8 cellular contexts compared by ENCODE assay signal in genomic region chr22:37747090-37747714, GRCh38. TPM values are rescaled to one million over a fixed set of nuclear protein-coding genes. Genes with fewer than 3 reads are reported as not detected.
A peak's percentile ranks its signal among the peaks of the same experiment; 100 is the strongest.
DNase-seq lines count a peak whose midpoint lies in the region; ATAC-seq and TF ChIP-seq lines count a peak whose summit lies in the region.

No MANE protein-coding gene starts in this region.

- peaks cover 64% of the 10 kb centered on the region for H4K20me1 ChIP-seq in smooth muscle cell (ENCODE audit: low read depth)

- H3K4me2 ChIP-seq in smooth muscle cell: peak overlapping the region; percentile 100

- H3F3A ChIP-seq in smooth muscle cell (ENCODE audit: low read depth): peaks cover 30% of the 10 kb centered on the region

- peaks cover 39% of the 10 kb centered on the region for H3K4me1 ChIP-seq in smooth muscle cell (ENCODE audit: low read depth)

- peak overlapping the region; percentile 94 for H3K9ac ChIP-seq in smooth muscle cell (ENCODE audit: low read depth)

- no peak for DNase-seq in activated CD4-positive, alpha-beta T cell treated with anti-CD3 and anti-CD28 coated beads, Interleukin-2, amount 10 ng/mL, durations not matched to agents 7 days and 5 days
- no peak for DNase-seq in activated CD4-positive, alpha-beta T cell treated with anti-CD3 and anti-CD28 coated beads for 1 hour
- no peak for DNase-seq in activated naive CD8-positive, alpha-beta T cell treated with anti-CD3 and anti-CD28 coated beads for 36 hours
- DNase-seq in smooth muscle cell (lab: John Stamatoyannopoulos, UW; ENCODE audit: unreplicated experiment) (no peak), NCI-H2196 (lab: John Stamatoyannopoulos, UW; ENCODE audit: unreplicated experiment) (no peak)
- DNase-seq in stimulated activated CD4-positive, alpha-beta T cell treated with anti-CD3 and anti-CD28 coated beads, Interleukin-4, amount 100 ng/mL, for 4 hours: no peak

- peak overlapping the region; percentile 84 for H3K27ac ChIP-seq in smooth muscle cell (ENCODE audit: low read depth)

- H3K9me3 ChIP-seq in smooth muscle cell (replicated peaks; ENCODE audit: low read depth): no peaks in the 10 kb centered on the region

- H2AFZ ChIP-seq in smooth muscle cell (ENCODE audit: low read depth): no peak overlapping the region

- peaks cover 1% of the 10 kb centered on the region for H3K36me3 Mint-ChIP-seq in activated CD4-positive, alpha-beta T cell treated with anti-CD3 and anti-CD28 coated beads, Interleukin-2, amount 10 ng/mL, durations not matched to agents 7 days and 5 days (ENCODE audit: low read depth)
- peaks cover 5% of the 10 kb centered on the region for H3K36me3 Mint-ChIP-seq in activated naive CD8-positive, alpha-beta T cell treated with anti-CD3 and anti-CD28 coated beads for 36 hours

- H3K4me1 Mint-ChIP-seq in activated CD4-positive, alpha-beta T cell treated with anti-CD3 and anti-CD28 coated beads, Interleukin-2, amount 10 ng/mL, durations not matched to agents 7 days and 5 days: peaks cover 42% of the 10 kb centered on the region
- peaks cover 31% of the 10 kb centered on the region for H3K4me1 Mint-ChIP-seq in activated naive CD8-positive, alpha-beta T cell treated with anti-CD3 and anti-CD28 coated beads for 36 hours

- H3K27ac Mint-ChIP-seq in activated CD4-positive, alpha-beta T cell treated with anti-CD3 and anti-CD28 coated beads, Interleukin-2, amount 10 ng/mL, durations not matched to agents 7 days and 5 days: peak overlapping the region; percentile 92
- peak overlapping the region; percentile 88 for H3K27ac Mint-ChIP-seq in activated naive CD8-positive, alpha-beta T cell treated with anti-CD3 and anti-CD28 coated beads for 36 hours

- peaks cover 48% of the 10 kb centered on the region for H3K79me2 ChIP-seq in smooth muscle cell (ENCODE audit: low read depth)

- ATAC-seq in HG03135 (IDR thresholded peaks at IDR 0.05; ENCODE audit: unreplicated experiment): no peak

- H3K9me3 Mint-ChIP-seq in activated CD4-positive, alpha-beta T cell treated with anti-CD3 and anti-CD28 coated beads, Interleukin-2, amount 10 ng/mL, durations not matched to agents 7 days and 5 days: no peaks in the 10 kb centered on the region
- H3K9me3 Mint-ChIP-seq in activated naive CD8-positive, alpha-beta T cell treated with anti-CD3 and anti-CD28 coated beads for 36 hours: no peaks in the 10 kb centered on the region

- H3K4me3 ChIP-seq in iPS-11a (ENCODE audit: low read depth, low read length) (peak overlapping the region; percentile 72), smooth muscle cell (peak overlapping the region; percentile 97)

- H3K36me3 ChIP-seq in smooth muscle cell (ENCODE audit: low read depth): no peaks in the 10 kb centered on the region

- CTCF ChIA-PET in activated CD4-positive, alpha-beta T cell treated with anti-CD3 and anti-CD28 coated beads, Interleukin-2, amount 10 ng/mL, durations not matched to agents 7 days and 5 days (lab: Charles Lee): interaction anchor here (0.6 to 1.1 kb wide), 3 partner anchors 20 to 140 kb away, joined by 3 to 4 read pairs (median 3); no protein-coding TSS in a partner anchor

- POLR2A ChIA-PET in activated CD4-positive, alpha-beta T cell treated with anti-CD3 and anti-CD28 coated beads, Interleukin-2, amount 10 ng/mL, durations not matched to agents 7 days and 5 days (lab: Charles Lee): interaction anchor here (0.6 kb wide), 1 partner anchor 135 kb away, joined by 3 read pairs; no protein-coding TSS in a partner anchor

- 13% methylated on average over 16 of the region's 16 CpGs for WGBS in smooth muscle cell (ENCODE audit: low lambda C conversion rate)

- no peak for TF ChIP-seq CTCF in smooth muscle cell (IDR thresholded peaks at IDR 0.05; ENCODE audit: borderline replicate concordance, insufficient read depth, poor library complexity, severe bottlenecking)

- peak overlapping the region; percentile 89 for H3K4me3 Mint-ChIP-seq in activated CD4-positive, alpha-beta T cell treated with anti-CD3 and anti-CD28 coated beads, Interleukin-2, amount 10 ng/mL, durations not matched to agents 7 days and 5 days
- peak overlapping the region; percentile 86 for H3K4me3 Mint-ChIP-seq in activated naive CD8-positive, alpha-beta T cell treated with anti-CD3 and anti-CD28 coated beads for 36 hours

- no peaks in the 10 kb centered on the region for H3K27me3 ChIP-seq in smooth muscle cell (ENCODE audit: low read depth)

- H3K27me3 Mint-ChIP-seq in activated CD4-positive, alpha-beta T cell treated with anti-CD3 and anti-CD28 coated beads, Interleukin-2, amount 10 ng/mL, durations not matched to agents 7 days and 5 days: no peaks in the 10 kb centered on the region
- H3K27me3 Mint-ChIP-seq in activated naive CD8-positive, alpha-beta T cell treated with anti-CD3 and anti-CD28 coated beads for 36 hours: no peaks in the 10 kb centered on the region

RNA-seq across cellular contexts. Expression of gene TRIOBP, which starts 50.4 kb away (rescaled TPM):
- 10 to 100 TPM; 44.1 to 53.5 TPM for total RNA-seq in activated CD4-positive, alpha-beta T cell treated with anti-CD3 and anti-CD28 coated beads, Interleukin-2, amount 10 ng/mL, durations not matched to agents 7 days and 5 days
- total RNA-seq in activated naive CD8-positive, alpha-beta T cell treated with anti-CD3 and anti-CD28 coated beads for 36 hours: 10 to 100 TPM; 19.7 to 20.8 TPM
- 39.8 and 44.6 TPM in 2 replicates for total RNA-seq in smooth muscle cell
- 95.8 and 100 TPM in 2 replicates for polyA plus RNA-seq in smooth muscle cell
